ENCODE assay signal across 8 cellular contexts in genomic region chr1:202888204-202888506, GRCh38. TPM values are rescaled to one million over a fixed set of nuclear protein-coding genes. Genes with fewer than 3 reads are reported as not detected.
DNase-seq lines count a peak whose midpoint lies in the region; ATAC-seq and TF ChIP-seq lines count a peak whose summit lies in the region.

No MANE protein-coding gene starts in this region.

- H3K4me2 ChIP-seq in GM23248 (ENCODE audit: unreplicated experiment) = peak overlapping the region; percentile 91

- no peaks in the 10 kb centered on the region for H3K9me3 ChIP-seq in GM23248 (ENCODE audit: low read depth)
- H3K9me3 ChIP-seq in SJSA1 (replicated peaks) = no peaks in the 10 kb centered on the region
- no peaks in the 10 kb centered on the region for H3K9me3 ChIP-seq in prostate gland

- H3K4me3 ChIP-seq in GM23248 (peak overlapping the region; percentile 85), SJSA1 (peak overlapping the region; percentile 65), prostate gland (peak overlapping the region; percentile 80 to 82)

- H3K79me2 ChIP-seq in GM23248 (ENCODE audit: insufficient read depth) = peaks cover 42% of the 10 kb centered on the region

- no peak for TF ChIP-seq CTCF in prostate gland (IDR thresholded peaks at IDR 0.05)

- 0 to 1% methylated on average over 9 of the region's 9 CpGs for WGBS in GM23248 (ENCODE audit: low coverage in 1 of 2, low lambda C conversion rate in 2 of 2, missing lambda C conversion rate in 2 of 2), 2 experiments
- whole genome bisulfite sequencing in prostate gland = 2% methylated on average over 9 of the region's 9 CpGs

- TF ChIP-seq POLR2A in prostate gland (IDR thresholded peaks at IDR 0.05) = no peak

- H3K4me1 ChIP-seq in GM23248 (ENCODE audit: insufficient read depth) = peaks cover 6% of the 10 kb centered on the region; the same call in 1 of the 2 replicates
- H3K4me1 ChIP-seq in SJSA1 (replicated peaks) = peaks cover 13% of the 10 kb centered on the region
- H3K4me1 ChIP-seq in prostate gland (replicated peaks) = no peaks in the 10 kb centered on the region

- H3K36me3 ChIP-seq in GM23248 (ENCODE audit: low read depth) (peaks cover 8% of the 10 kb centered on the region; the same call in 1 of the 2 replicates), SJSA1 (peaks cover 10% of the 10 kb centered on the region; the same call in 1 of the 2 replicates), prostate gland (no peaks in the 10 kb centered on the region)

- peak overlapping the region; percentile 85 for H2AFZ ChIP-seq in GM23248

- H3K9me2 ChIP-seq in GM23248 (ENCODE audit: insufficient read depth) = no peaks in the 10 kb centered on the region

- DNase-seq in GM23248 (peak; percentile 64), SJSA1 (ENCODE audit: low read depth in 1 of 2, low spot score in 2 of 2) (no peak), fibroblast of peridontal ligament (ENCODE audit: extremely low read depth) (peak; percentile 32), prostate gland (ENCODE audit: low spot score) (no peak), NOMO-1 (lab: John Stamatoyannopoulos, UW; ENCODE audit: unreplicated experiment in 2 of 2) (no peak), NCI-H82 treated with DMSO at 0.1 percent for 48 hours (lab: John Stamatoyannopoulos, UW; ENCODE audit: unreplicated experiment) (no peak)
- no peak for DNase-seq in effector CD8-positive, alpha-beta T cell (lab: John Stamatoyannopoulos, UW)

- no peaks in the 10 kb centered on the region for H4K20me1 ChIP-seq in GM23248 (ENCODE audit: insufficient read depth)

- intact Hi-C loops in prostate gland (cut with DNase I) = loop anchor here (5.0 kb wide), 1 partner anchor 76 kb away; the partner anchor contains the start of gene PCAT6

- H3K27me3 ChIP-seq in GM23248 (replicated peaks; ENCODE audit: insufficient read depth) (no peaks in the 10 kb centered on the region), SJSA1 (replicated peaks) (no peaks in the 10 kb centered on the region), prostate gland (replicated peaks; ENCODE audit: insufficient read depth) (no peaks in the 10 kb centered on the region)

- peak overlapping the region; percentile 71 for H3K27ac ChIP-seq in GM23248
- peak overlapping the region; percentile 36; the same call in 1 of the 2 replicates for H3K27ac ChIP-seq in SJSA1
- H3K27ac ChIP-seq in prostate gland = peak overlapping the region; percentile 94 to 98

- no peak for ATAC-seq in GM21723 (IDR thresholded peaks at IDR 0.05; ENCODE audit: unreplicated experiment)

- peaks cover 27% of the 10 kb centered on the region for H3F3A ChIP-seq in GM23248 (ENCODE audit: insufficient read depth)

- H3K9ac ChIP-seq in GM23248 = peak overlapping the region; percentile 74

- in situ Hi-C loops in GM23248 (cut with MboI) = no loop called here

RNA-seq across cellular contexts. Expression of gene RABIF, which starts 0.8 kb away (rescaled TPM):
- total RNA-seq in GM23248 (2014; rRNA removed; shearing (Covaris generic)) = 5.2 and 7.2 TPM in 2 replicates
- polyA plus RNA-seq in GM23248 (2016; fragmentation: Nextera tagmentation; extraction: Ambion mirVana) = 16.5 and 17.0 TPM in 2 replicates
- 5.2 and 5.5 TPM in 2 replicates for total RNA-seq in SJSA1 (2014; rRNA removed; shearing (Covaris generic))
- total RNA-seq in prostate gland = 10 to 100 TPM in 1 of 2 donors, 1 to 10 TPM in 1; 6.6 to 14.5 TPM

RNA-seq across cellular contexts. Expression of gene KLHL12, which starts 38.9 kb away (rescaled TPM):
- total RNA-seq in GM23248 (2014; rRNA removed; shearing (Covaris generic)) = 20.8 and 21.4 TPM in 2 replicates
- polyA plus RNA-seq in GM23248 (2016; fragmentation: Nextera tagmentation; extraction: Ambion mirVana) = 20.4 and 22.0 TPM in 2 replicates
- total RNA-seq in SJSA1 (2014; rRNA removed; shearing (Covaris generic)) = 21.6 and 28.9 TPM in 2 replicates
- 10 to 100 TPM; 33.9 to 56.6 TPM for total RNA-seq in prostate gland

Comparison
In these comparisons a context has a peak if more than half of its experiments do, and no peak if none do; other contexts are left out.
1. DNase-seq: peak in GM23248 (single experiment) and fibroblast of peridontal ligament (single experiment); none in SJSA1 (0 of 2), prostate gland (single experiment), effector CD8-positive, alpha-beta T cell (single experiment), NOMO-1 (0 of 2) and NCI-H82 treated with DMSO at 0.1 percent for 48 hours (single experiment).
2. H3K27ac ChIP-seq: peak in every context shown above with its lines; median percentile 96 in prostate gland; 71 in GM23248; 36 in SJSA1.
3. Peak in every context shown above with its lines, with median percentiles within 50 percentile points of each other: H3K4me3 ChIP-seq.